ENCODE assay signal across 8 cellular contexts in the genomic region with DNA sequence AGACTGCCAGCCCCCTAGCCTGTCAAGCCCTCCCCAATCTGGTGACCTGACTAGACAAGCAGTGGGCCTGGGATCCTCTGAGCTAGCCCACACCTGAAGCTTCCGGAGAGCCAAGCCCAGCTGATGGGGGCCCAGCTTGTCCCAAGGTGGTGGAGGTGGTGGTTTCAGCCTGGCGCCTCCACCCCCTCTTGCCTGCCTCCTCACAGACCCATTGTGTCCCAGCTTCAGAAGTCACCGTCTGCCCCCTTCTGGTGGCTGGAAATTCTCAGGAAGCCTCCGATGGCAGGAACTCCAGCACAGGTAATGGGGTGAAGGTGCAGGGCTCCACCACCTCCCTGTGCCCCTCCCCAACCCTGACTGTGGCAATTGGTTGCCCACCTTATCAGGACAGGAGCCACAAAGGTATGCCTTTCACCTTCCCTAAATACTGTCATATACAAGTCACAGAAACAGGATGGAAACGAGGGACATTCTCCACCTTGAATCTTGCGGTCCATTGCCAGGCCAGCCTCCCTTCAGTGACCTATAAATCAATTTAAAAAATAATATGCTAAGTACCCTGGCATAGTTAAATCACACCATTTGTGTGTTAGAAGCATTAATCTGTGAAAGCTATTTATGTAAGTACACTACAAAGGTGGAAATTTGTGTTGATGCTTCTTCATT.
A peak's percentile ranks its signal among the peaks of the same experiment; 100 is the strongest.
DNase-seq lines count a peak whose midpoint lies in the region; ATAC-seq and TF ChIP-seq lines count a peak whose summit lies in the region.

No MANE protein-coding gene starts in this region.

- no peaks in the 10 kb centered on the region for H3K4me1 Mint-ChIP-seq in activated CD8-positive, alpha-beta memory T cell treated with anti-CD3 and anti-CD28 coated beads, Interleukin-2, amount 10 ng/mL, durations not matched to agents 7 days and 5 days
- H3K4me1 Mint-ChIP-seq in neural crest cell, result peaks cover 5% of the 10 kb centered on the region
- peaks cover 6% of the 10 kb centered on the region for H3K4me1 Mint-ChIP-seq in type B pancreatic cell (ENCODE audit: unreplicated experiment)

- H3K4me3 Mint-ChIP-seq in activated CD8-positive, alpha-beta memory T cell treated with anti-CD3 and anti-CD28 coated beads, Interleukin-2, amount 10 ng/mL, durations not matched to agents 7 days and 5 days, result no peak overlapping the region
- H3K4me3 Mint-ChIP-seq in neural crest cell (no peak overlapping the region), type B pancreatic cell (no peak overlapping the region)

- H3K36me3 Mint-ChIP-seq in activated CD8-positive, alpha-beta memory T cell treated with anti-CD3 and anti-CD28 coated beads, Interleukin-2, amount 10 ng/mL, durations not matched to agents 7 days and 5 days, result no peaks in the 10 kb centered on the region
- no peaks in the 10 kb centered on the region for H3K36me3 Mint-ChIP-seq in neural crest cell (ENCODE audit: low read depth)
- no peaks in the 10 kb centered on the region for H3K36me3 Mint-ChIP-seq in type B pancreatic cell

- no peaks in the 10 kb centered on the region for H3K9me3 Mint-ChIP-seq in activated CD8-positive, alpha-beta memory T cell treated with anti-CD3 and anti-CD28 coated beads, Interleukin-2, amount 10 ng/mL, durations not matched to agents 7 days and 5 days (ENCODE audit: low read depth)
- H3K9me3 Mint-ChIP-seq in neural crest cell (no peaks in the 10 kb centered on the region), type B pancreatic cell (no peaks in the 10 kb centered on the region)

- CTCF ChIA-PET in activated CD8-positive, alpha-beta memory T cell treated with anti-CD3 and anti-CD28 coated beads, Interleukin-2, amount 10 ng/mL, durations not matched to agents 7 days and 5 days (lab: Charles Lee), result interaction anchor here (1.1 to 1.3 kb wide), 2 partner anchors 12 to 65 kb away, joined by 4 to 6 read pairs; no protein-coding TSS in a partner anchor

- H3K27ac Mint-ChIP-seq in activated CD8-positive, alpha-beta memory T cell treated with anti-CD3 and anti-CD28 coated beads, Interleukin-2, amount 10 ng/mL, durations not matched to agents 7 days and 5 days, result no peak overlapping the region
- peak overlapping the region; percentile 57 for H3K27ac Mint-ChIP-seq in neural crest cell (ENCODE audit: unreplicated experiment)
- no peak overlapping the region for H3K27ac Mint-ChIP-seq in type B pancreatic cell

- TF ChIP-seq CTCF in neural crest cell (conservative IDR thresholded peaks at IDR 0.05), result peak; percentile 81
- TF ChIP-seq CTCF in type B pancreatic cell (conservative IDR thresholded peaks at IDR 0.05), result peak; percentile 87

- DNase-seq in activated gamma-delta T cell treated with Interleukin-2 at 50 U/mL for 16 hours (peak; percentile 16), activated gamma-delta T cell (lab: John Stamatoyannopoulos, UW) (no peak), NCI-H2171 treated with DMSO at 0.1 percent for 48 hours (lab: John Stamatoyannopoulos, UW) (peak; percentile 79), fibroblast of peridontal ligament (ENCODE audit: extremely low read depth) (peak; percentile 45), neural crest cell (ENCODE audit: low read depth, low spot score) (peak; percentile 74), type B pancreatic cell (ENCODE audit: extremely low spot score, unreplicated experiment) (peak; percentile 79)
- peak; percentile 59 for DNase-seq in activated CD8-positive, alpha-beta memory T cell treated with anti-CD3 and anti-CD28 coated beads, Interleukin-2, amount 10 ng/mL, durations not matched to agents 7 days and 5 days

- H3K27me3 Mint-ChIP-seq in activated CD8-positive, alpha-beta memory T cell treated with anti-CD3 and anti-CD28 coated beads, Interleukin-2, amount 10 ng/mL, durations not matched to agents 7 days and 5 days, result peaks cover 7% of the 10 kb centered on the region
- H3K27me3 Mint-ChIP-seq in neural crest cell (ENCODE audit: low read depth), result peaks cover 15% of the 10 kb centered on the region
- H3K27me3 Mint-ChIP-seq in type B pancreatic cell, result peaks cover 13% of the 10 kb centered on the region

- ATAC-seq in activated CD8-positive, alpha-beta memory T cell treated with anti-CD3 and anti-CD28 coated beads, Interleukin-2, amount 10 ng/mL, durations not matched to agents 7 days and 5 days, result peak; percentile 39
- ATAC-seq in HG03442 (IDR thresholded peaks at IDR 0.05; ENCODE audit: unreplicated experiment), result no peak
